In genomic region chr10:103986360-103986759, GRCh38 we compare ENCODE assay signal across 15 cellular contexts. TPM values are rescaled to one million over a fixed set of nuclear protein-coding genes. Genes with fewer than 3 reads are reported as not detected.
DNase-seq lines count a peak whose midpoint lies in the region; ATAC-seq, FAIRE-seq and TF ChIP-seq lines count a peak whose summit lies in the region.
"Had no signal": no experiment of that assay in that cellular context is flagged by ENCODE, and none has a peak within 500 bp of the region (broad histone marks: within the 10 kb centered on the region; RNA-seq: fewer than 3 reads in every experiment).

No MANE protein-coding gene starts in this region.

- no peak for TF ChIP-seq CTCF in WTC11 (IDR thresholded peaks at IDR 0.05)

- CTCF ChIA-PET in WTC11 (lab: Charles Lee) = interaction anchor here (0.6 to 1.5 kb wide), 4 partner anchors 42 to 281 kb away, joined by 3 to 5 read pairs (median 3); no protein-coding TSS in a partner anchor

- H3K36me3 Mint-ChIP-seq in WTC11 = no peaks in the 10 kb centered on the region

- POLR2A ChIA-PET in WTC11 (lab: Charles Lee) = no interaction called here

- no peak for FAIRE-seq in RCC 7860 (lab: Jason Lieb, UNC)
- FAIRE-seq: colon had no signal

- H3K4me3 Mint-ChIP-seq in WTC11 = no peak overlapping the region
- H3K4me3 Mint-ChIP-seq: T-helper 2 cell treated with Interferon-gamma antibody and Interleukin-4, amounts not matched to agents 5 μg/mL and 100 μg/mL, for 36 hours had no signal

- no peak for ATAC-seq in WTC11

- no peaks in the 10 kb centered on the region for H3K27me3 Mint-ChIP-seq in WTC11 (ENCODE audit: low read depth)

- H3K4me1 Mint-ChIP-seq in WTC11 = peaks cover 13% of the 10 kb centered on the region

- DNase-seq in stimulated activated CD4-positive, alpha-beta T cell treated with anti-CD3 and anti-CD28 coated beads, Interleukin-1b, Interleukin-23, amount 100 ng/mL, for 48 hours = peak; percentile 23
- DNase-seq in stimulated activated CD4-positive, alpha-beta T cell treated with anti-CD3 and anti-CD28 coated beads, Interleukin-4, amount 100 ng/mL, for 1 hour = no peak
- peak; percentile 4 for DNase-seq in M059J (ENCODE audit: low read depth)
- peak; percentile 14 for DNase-seq in effector CD8-positive, alpha-beta T cell (lab: John Stamatoyannopoulos, UW)
- no peak for DNase-seq in NCI-H526 (lab: John Stamatoyannopoulos, UW)
- no peak for DNase-seq in WTC11 (ENCODE audit: low spot score)
- no peak for DNase-seq in RCC 7860 (ENCODE audit: low spot score)
- DNase-seq: DMS79 treated with DMSO at 0.1 percent for 48 hours, erythroblast, heart right ventricle, left cardiac atrium, NCI-H2171, SHP77 treated with DMSO at 0.1 percent for 48 hours had no signal

- no peaks in the 10 kb centered on the region for H3K9me3 Mint-ChIP-seq in WTC11
- H3K9me3 Mint-ChIP-seq: T-helper 2 cell treated with Interferon-gamma antibody and Interleukin-4, amounts not matched to agents 5 μg/mL and 100 μg/mL, for 36 hours had no signal

- no peak overlapping the region; the same call in 1 of the 2 replicates for H3K27ac Mint-ChIP-seq in WTC11
- H3K27ac Mint-ChIP-seq: T-helper 2 cell treated with Interferon-gamma antibody and Interleukin-4, amounts not matched to agents 5 μg/mL and 100 μg/mL, for 36 hours had no signal

TF ChIP-seq in WTC11, 78 proteins besides CTCF, POLR2A, EP300 and RAD21:
- TF ChIP-seq ESRRA (CRISPR knock-in tag; IDR thresholded peaks at IDR 0.05; ENCODE audit: borderline replicate concordance) = no peak
- TF ChIP-seq RORB (CRISPR knock-in tag; IDR thresholded peaks at IDR 0.05) = no peak
- TF ChIP-seq SP1 (CRISPR knock-in tag; conservative IDR thresholded peaks at IDR 0.05) = no peak
- TF ChIP-seq IRF1 (CRISPR knock-in tag; IDR thresholded peaks at IDR 0.05) = no peak
- TF ChIP-seq NR1H2 (CRISPR knock-in tag; IDR thresholded peaks at IDR 0.05) = no peak
- no peak for TF ChIP-seq ZSCAN18 (CRISPR knock-in tag; IDR thresholded peaks at IDR 0.05)
- TF ChIP-seq USF1 (CRISPR knock-in tag; IDR thresholded peaks at IDR 0.05) = no peak
- TF ChIP-seq FOXP4 (CRISPR knock-in tag; IDR thresholded peaks at IDR 0.05) = no peak
- no peak for TF ChIP-seq EMX1 (CRISPR knock-in tag; IDR thresholded peaks at IDR 0.05)
- no peak for TF ChIP-seq ZBTB43 (CRISPR knock-in tag; IDR thresholded peaks at IDR 0.05)
- no peak for TF ChIP-seq FOXK1 (CRISPR knock-in tag; IDR thresholded peaks at IDR 0.05)
- TF ChIP-seq ZMAT4 (CRISPR knock-in tag; IDR thresholded peaks at IDR 0.05) = no peak
- no peak for TF ChIP-seq ZNF423 (CRISPR knock-in tag; IDR thresholded peaks at IDR 0.05)
- TF ChIP-seq ZNF232 (CRISPR knock-in tag; IDR thresholded peaks at IDR 0.05) = no peak

RNA-seq across cellular contexts. Expression of gene SLK, which starts 19.4 kb away (rescaled TPM):
- 18.7 and 22.1 TPM in 2 replicates for total RNA-seq in M059J (2014; rRNA removed; shearing (Covaris generic))
- total RNA-seq in WTC11 (2021) = 17.6 to 19.2 TPM (median 18.9 TPM) in 3 replicates

Comparison
In these comparisons a context has a peak if more than half of its experiments do, and no peak if none do; other contexts are left out.
1. DNase-seq: peak in stimulated activated CD4-positive, alpha-beta T cell treated with anti-CD3 and anti-CD28 coated beads, Interleukin-1b, Interleukin-23, amount 100 ng/mL, for 48 hours (single experiment), M059J (single experiment) and effector CD8-positive, alpha-beta T cell (single experiment); none in stimulated activated CD4-positive, alpha-beta T cell treated with anti-CD3 and anti-CD28 coated beads, Interleukin-4, amount 100 ng/mL, for 1 hour (single experiment), NCI-H526 (0 of 2), WTC11 (single experiment) and RCC 7860 (single experiment).